Comparison of ENCODE assay signal across 8 cellular contexts in the genomic region with DNA sequence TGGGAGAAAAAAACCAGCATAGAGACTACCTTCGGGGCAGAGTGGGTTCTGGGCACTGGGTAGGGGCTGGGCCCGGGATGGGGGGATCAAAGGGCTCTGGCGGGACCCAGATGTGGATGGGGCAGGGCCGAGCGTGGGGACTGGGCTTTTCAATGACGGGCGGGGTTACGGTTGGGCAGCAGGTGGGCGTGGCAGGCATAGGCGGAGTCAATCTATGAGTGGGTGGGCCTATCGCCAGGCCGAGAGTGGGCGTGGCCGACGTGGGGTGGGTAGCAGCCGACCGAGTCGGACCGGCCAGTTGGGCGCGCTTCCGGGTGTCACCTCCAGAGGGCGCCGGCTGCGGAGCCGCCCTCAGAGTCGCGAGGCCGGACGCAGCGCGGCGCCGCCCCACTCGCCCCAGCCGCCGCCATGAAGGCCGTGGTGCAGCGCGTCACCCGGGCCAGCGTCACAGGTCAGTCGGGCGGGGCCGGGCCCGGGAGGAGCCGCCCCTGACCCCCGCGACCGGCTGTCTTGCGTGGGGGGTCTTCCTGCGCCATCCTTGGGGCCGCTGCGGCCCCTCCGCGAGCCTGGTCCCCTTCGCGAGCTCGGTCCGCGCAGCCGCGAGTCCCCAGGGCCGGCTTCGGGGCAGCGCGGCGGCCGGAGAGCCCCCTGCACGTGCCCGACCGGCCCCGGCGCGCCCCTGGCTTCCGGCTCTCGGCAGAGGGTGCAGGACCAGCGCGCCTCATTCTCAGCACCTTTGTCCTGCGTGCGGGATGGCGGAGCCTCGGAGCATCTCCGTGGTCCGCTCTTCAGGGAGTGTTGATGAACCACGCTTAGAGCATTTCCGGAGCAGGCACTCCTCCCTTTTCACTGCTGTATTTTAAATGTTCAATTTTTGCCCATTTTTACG. TPM values are rescaled to one million over a fixed set of nuclear protein-coding genes. Genes with fewer than 3 reads are reported as not detected.
DNase-seq lines count a peak whose midpoint lies in the region; ATAC-seq and TF ChIP-seq lines count a peak whose summit lies in the region.

A gene with protein sequence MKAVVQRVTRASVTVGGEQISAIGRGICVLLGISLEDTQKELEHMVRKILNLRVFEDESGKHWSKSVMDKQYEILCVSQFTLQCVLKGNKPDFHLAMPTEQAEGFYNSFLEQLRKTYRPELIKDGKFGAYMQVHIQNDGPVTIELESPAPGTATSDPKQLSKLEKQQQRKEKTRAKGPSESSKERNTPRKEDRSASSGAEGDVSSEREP (plus strand): TSS at position 390 of the 889 bp plus-strand sequence. CDS start 19 bp downstream, at position 409.

- H2AFZ ChIP-seq in mammary epithelial cell (ENCODE audit: low read depth, low read length): peak within 1 kb of the TSS; percentile 92

- BruUV-seq in mammary epithelial cell (replicated peaks; lab: Mats Ljungman, UMichigan): no TSS peak

- CTCF ChIA-PET in mammary epithelial cell (lab: Charles Lee; ENCODE audit: low non-redundant PET): no interaction called here

- peak within 1 kb of the TSS; percentile 88 to 92 (median 91) for H3K4me3 Mint-ChIP-seq in immature natural killer cell

- ATAC-seq in GM18870 (IDR thresholded peaks at IDR 0.05; ENCODE audit: unreplicated experiment) (peak; percentile 86), HG03108 (IDR thresholded peaks at IDR 0.05; ENCODE audit: unreplicated experiment) (peak; percentile 92)

- peak within 1 kb of the TSS; percentile 67 for H3K27ac ChIP-seq in mammary epithelial cell (ENCODE audit: insufficient read depth, low read depth, low read length)

- no peaks in the 10 kb centered on the region for H3K27me3 ChIP-seq in mammary epithelial cell (ENCODE audit: insufficient read depth, low read length)

- DNase-seq in AG08396 (ENCODE audit: low spot score) (peak; percentile 96), NCI-H2171 treated with DMSO at 0.1 percent for 48 hours (lab: John Stamatoyannopoulos, UW) (peak; percentile 78), mammary epithelial cell (peak; percentile 79), immature natural killer cell (peak; percentile 84 to 88 (median 85)), smooth muscle cell of the brain vasculature (ENCODE audit: low read depth, low spot score) (peak; percentile 46)

- H4K20me1 ChIP-seq in mammary epithelial cell (ENCODE audit: insufficient read depth, low read length): no peaks in the 10 kb centered on the region

- H3K4me3 ChIP-seq in WI38 (ENCODE audit: low read depth, low read length) (peak within 1 kb of the TSS; percentile 71), mammary epithelial cell (replicated peaks in 1 of 3; ENCODE audit: insufficient read depth in 1 of 3, low read depth in 2 of 3, low read length in 3 of 3) (peak within 1 kb of the TSS; percentile 77 to 98 (median 95))

- H3K79me2 ChIP-seq in mammary epithelial cell (ENCODE audit: insufficient read depth, low read length): peaks cover 42% of the 10 kb centered on the region

- peak; percentile 45 for TF ChIP-seq CTCF in WI38 (IDR thresholded peaks at IDR 0.05; ENCODE audit: low read depth, low read length)
- peak; percentile 44 to 62 for TF ChIP-seq CTCF in mammary epithelial cell (conservative IDR thresholded peaks at IDR 0.05 in 1 of 2, IDR thresholded peaks at IDR 0.05 in 1 of 2; ENCODE audit: extremely low read depth in 1 of 2, insufficient read depth in 1 of 2, low read depth in 1 of 2, low read length in 2 of 2)

- in situ Hi-C loops in mammary epithelial cell (cut with MboI; ENCODE audit: low sequenced_read_pairs in 2 of 2): no loop called here

- H3K4me1 Mint-ChIP-seq in immature natural killer cell: peaks cover 24 to 36% of the 10 kb centered on the region in 2 donors

- H3K9me3 ChIP-seq in mammary epithelial cell (replicated peaks; ENCODE audit: insufficient read depth, low read length): no peaks in the 10 kb centered on the region

- intact Hi-C loops in mammary epithelial cell (cut with micrococcal nuclease): loop anchor here (5.0 kb wide), 1 partner anchor 276 kb away; no protein-coding TSS in a partner anchor

- no peaks in the 10 kb centered on the region for H3K9me3 Mint-ChIP-seq in immature natural killer cell

- H3K4me2 ChIP-seq in mammary epithelial cell (ENCODE audit: insufficient read depth, low read depth, low read length): peak within 1 kb of the TSS; percentile 95

- H3K36me3 Mint-ChIP-seq in immature natural killer cell: no peaks in the 10 kb centered on the region

- dilution Hi-C loops in mammary epithelial cell (cut with HindIII; ENCODE audit: low sequenced_read_pairs): no loop called here

- H3K4me1 ChIP-seq in mammary epithelial cell (ENCODE audit: insufficient read depth, low read length): peaks cover 9% of the 10 kb centered on the region

- peak within 1 kb of the TSS; percentile 91 for H3K9ac ChIP-seq in mammary epithelial cell (ENCODE audit: insufficient read depth, low read length)

- peak within 1 kb of the TSS; percentile 70 to 95 (median 86) for H3K27ac Mint-ChIP-seq in immature natural killer cell

- H3K36me3 ChIP-seq in mammary epithelial cell (ENCODE audit: insufficient read depth, low read length): no peaks in the 10 kb centered on the region

- 2% methylated on average over 10 of the region's 88 CpGs for WGBS in mammary epithelial cell (ENCODE audit: low coverage, missing lambda C conversion rate)

- peaks cover 0 to 3% (median 0%) of the 10 kb centered on the region in 3 donors for H3K27me3 Mint-ChIP-seq in immature natural killer cell (ENCODE audit: low read depth in 3 of 3)

RNA-seq across cellular contexts. Expression of the gene that starts here (rescaled TPM):
- 10 to 100 TPM; 58.7 to 83.2 TPM for total RNA-seq in mammary epithelial cell
- 87.1 TPM for polyA plus RNA-seq in mammary epithelial cell
- 36.2 TPM for polyA minus RNA-seq in mammary epithelial cell
- polyA plus RNA-seq in immature natural killer cell: 10 to 100 TPM; 47.4 to 68.3 (median 66.6) TPM

Comparison
In these comparisons a context has a peak if more than half of its experiments do, and no peak if none do; other contexts are left out.
1. Peak in every context shown above with its lines: DNase-seq, ATAC-seq, H3K4me3 ChIP-seq and H3K27ac ChIP-seq.
2. DNase-seq: peak in every context shown above with its lines; median percentile 96 in AG08396; 85 in immature natural killer cell; 79 in mammary epithelial cell; 78 in NCI-H2171 treated with DMSO at 0.1 percent for 48 hours; 46 in smooth muscle cell of the brain vasculature.